ENCODE assay signal across 19 cellular contexts in genomic region chrX:120462370-120462769, GRCh38.
"Had no signal": no experiment of that assay in that cellular context is flagged by ENCODE, and none has a peak within 500 bp of the region (broad histone marks: within the 10 kb centered on the region; RNA-seq: fewer than 3 reads in every experiment).

No MANE protein-coding gene starts in this region.

- H3K27me3 ChIP-seq: tibial artery, vagina had no signal

- H3K4me3 ChIP-seq: skin epidermis, tibial artery, vagina had no signal

- H3K36me3 ChIP-seq: tibial artery, vagina had no signal

- H3K27ac ChIP-seq: skin epidermis, tibial artery, vagina had no signal

- H3K9me3 ChIP-seq: tibial artery, vagina had no signal

- ATAC-seq: activated CD4-positive, alpha-beta T cell treated with anti-CD3 and anti-CD28 coated beads for 36 hours; activated CD8-positive, alpha-beta memory T cell treated with anti-CD3 and anti-CD28 coated beads, Interleukin-2, amount 10 ng/mL, durations not matched to agents 7 days and 5 days; activated naive CD8-positive, alpha-beta T cell treated with anti-CD3 and anti-CD28 coated beads, Interleukin-2, amount 50 U/mL, for 24 hours; natural killer cell treated with Interleukin-12 subunit alpha and Interleukin-12 subunit beta and Interleukin-15 and Interleukin-18, amount 100 ng/mL, for 72 hours had no signal

- DNase-seq: activated CD4-positive, alpha-beta memory T cell treated with anti-CD3 and anti-CD28 coated beads for 36 hours; activated CD4-positive, alpha-beta T cell treated with anti-CD3 and anti-CD28 coated beads for 36 hours; activated CD8-positive, alpha-beta memory T cell treated with anti-CD3 and anti-CD28 coated beads, Interleukin-2, amount 10 ng/mL, durations not matched to agents 7 days and 5 days; activated naive CD4-positive, alpha-beta T cell treated with anti-CD3 and anti-CD28 coated beads for 36 hours; activated naive CD8-positive, alpha-beta T cell treated with anti-CD3 and anti-CD28 coated beads, Interleukin-2, amount 50 U/mL, for 24 hours; activated T-cell treated with anti-CD3 and anti-CD28 coated beads, Interleukin-2, amount 50 U/mL, for 1 hour; aorta; effector memory CD4-positive, alpha-beta T cell; foreskin melanocyte; head of caudate nucleus; immature natural killer cell; nucleus accumbens; posterior cingulate gyrus; stimulated activated CD4-positive, alpha-beta T cell treated with anti-CD3 and anti-CD28 coated beads, Interleukin-4, amount 100 ng/mL, for 24 hours; stimulated activated naive CD4-positive, alpha-beta T cell; tibial artery had no signal
